Comparison of ENCODE assay signal across 8 cellular contexts in genomic region chr19:13906910-13907309, GRCh38. TPM values are rescaled to one million over a fixed set of nuclear protein-coding genes. Genes with fewer than 3 reads are reported as not detected.
DNase-seq lines count a peak whose midpoint lies in the region; ATAC-seq, FAIRE-seq and TF ChIP-seq lines count a peak whose summit lies in the region.

No MANE protein-coding gene starts in this region.

- WGBS in A549 (ENCODE audit: missing lambda C conversion rate) = 87% methylated on average over 5 of the region's 5 CpGs

- DNase-seq in A549 (ENCODE audit: low read depth in 1 of 2, low spot score in 1 of 2) = no peak
- DNase-seq in cardiac fibroblast (ENCODE audit: low read depth in 2 of 2) = no peak
- DNase-seq in anterior cingulate cortex (lab: John Stamatoyannopoulos, UW) = no peak
- DNase-seq in NCI-H1694 (lab: John Stamatoyannopoulos, UW) = no peak
- DNase-seq in GM19238 (ENCODE audit: insufficient read length, low spot score) = no peak

- ATAC-seq in A549 = no peak
- ATAC-seq in HG03025 (IDR thresholded peaks at IDR 0.05; ENCODE audit: low FRiP score, unreplicated experiment) = no peak

- CTCF ChIA-PET in A549 (lab: Yijun Ruan, JAX) = interaction anchor here (0.6 to 1.3 kb wide), 3 partner anchors 152 to 165 kb away, joined by 3 read pairs; partner anchors contain the start of gene MISP3

- POLR2A ChIA-PET in A549 (lab: Yijun Ruan, JAX) = no interaction called here

- H3K9ac ChIP-seq in HUES48 (ENCODE audit: low read depth, low read length) (0 out of 2 replicates have a peak overlapping the region, but pooled peaks have one; percentile 45), muscle layer of colon (ENCODE audit: low read length) (peak overlapping the region; percentile 41)

- TF ChIP-seq RAD21 in A549 (conservative IDR thresholded peaks at IDR 0.05 in 1 of 2, IDR thresholded peaks at IDR 0.05 in 1 of 2) = no peak

- FAIRE-seq in A549 (lab: Jason Lieb, UNC) = no peak

- H3K9me3 ChIP-seq in A549 = no peaks in the 10 kb centered on the region
- H3K9me3 ChIP-seq in HUES48 (ENCODE audit: control insufficient read depth, insufficient read depth, low read length) = no peaks in the 10 kb centered on the region
- no peaks in the 10 kb centered on the region for H3K9me3 ChIP-seq in muscle layer of colon (ENCODE audit: low read length)

- no peak for TF ChIP-seq POLR2A in A549 (IDR thresholded peaks at IDR 0.05; ENCODE audit: low read length)

- TF ChIP-seq CTCF in A549 (IDR thresholded peaks at IDR 0.05) (no peak), cardiac fibroblast (IDR thresholded peaks at IDR 0.05; ENCODE audit: low read depth, low read length) (no peak)

- TF ChIP-seq EP300 in A549 (IDR thresholded peaks at IDR 0.05) = no peak

- peak overlapping the region; percentile 83 for H3K4me2 ChIP-seq in A549

- H3K27me3 ChIP-seq in HUES48 (ENCODE audit: control insufficient read depth, insufficient read depth, low read length) (peaks cover 10% of the 10 kb centered on the region), muscle layer of colon (ENCODE audit: control insufficient read depth in 1 of 2, insufficient read depth in 2 of 2, low read length in 2 of 2) (no peaks in the 10 kb centered on the region)

- H3K36me3 ChIP-seq in HUES48 (ENCODE audit: control insufficient read depth, insufficient read depth, low read length) = peaks cover 8% of the 10 kb centered on the region
- H3K36me3 ChIP-seq in muscle layer of colon (ENCODE audit: insufficient read depth, low read length) = no peaks in the 10 kb centered on the region

- H3K4me1 ChIP-seq in A549 (peaks cover 5% of the 10 kb centered on the region; the same call in 1 of the 3 replicates), HUES48 (ENCODE audit: control insufficient read depth, insufficient read depth, low read length) (no peaks in the 10 kb centered on the region), muscle layer of colon (ENCODE audit: insufficient read depth, low read length) (peaks cover 7% of the 10 kb centered on the region)

- H3K4me3 ChIP-seq in A549 (peak overlapping the region; percentile 85), HUES48 (ENCODE audit: low read depth, low read length) (peak overlapping the region; percentile 90), cardiac fibroblast (replicated peaks in 1 of 2; ENCODE audit: low read depth in 2 of 2, low read length in 2 of 2) (peak overlapping the region; percentile 83 to 92), muscle layer of colon (ENCODE audit: low read depth in 1 of 2, low read length in 2 of 2) (peak overlapping the region; percentile 80 to 86)

- H3K27ac ChIP-seq in A549 (peak overlapping the region; percentile 84 to 91; a peak in 5 of 6 replicates), HUES48 (ENCODE audit: low read depth, low read length) (no peak overlapping the region), muscle layer of colon (ENCODE audit: low read depth, low read length) (peak overlapping the region; percentile 72)

TF ChIP-seq in A549, 52 proteins besides CTCF, POLR2A, EP300 and RAD21:
- TF ChIP-seq ATOH8 (CRISPR knock-in tag; IDR thresholded peaks at IDR 0.05; ENCODE audit: low read depth) (no peak), HOXB13 (CRISPR knock-in tag; IDR thresholded peaks at IDR 0.05; ENCODE audit: low read depth) (no peak), HES2 (IDR thresholded peaks at IDR 0.05) (no peak), FOSB (CRISPR knock-in tag; IDR thresholded peaks at IDR 0.05) (no peak), POLR2AphosphoS2 (conservative IDR thresholded peaks at IDR 0.05; ENCODE audit: low read length) (no peak), TP53 (CRISPR knock-in tag; IDR thresholded peaks at IDR 0.05) (no peak)
- TF ChIP-seq, protein P1, sequence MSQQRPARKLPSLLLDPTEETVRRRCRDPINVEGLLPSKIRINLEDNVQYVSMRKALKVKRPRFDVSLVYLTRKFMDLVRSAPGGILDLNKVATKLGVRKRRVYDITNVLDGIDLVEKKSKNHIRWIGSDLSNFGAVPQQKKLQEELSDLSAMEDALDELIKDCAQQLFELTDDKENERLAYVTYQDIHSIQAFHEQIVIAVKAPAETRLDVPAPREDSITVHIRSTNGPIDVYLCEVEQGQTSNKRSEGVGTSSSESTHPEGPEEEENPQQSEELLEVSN (IDR thresholded peaks at IDR 0.05; ENCODE audit: borderline replicate concordance, low read depth) = no peak

RNA-seq across cellular contexts. Expression of gene CC2D1A, which starts 0.9 kb away (rescaled TPM):
- polyA plus RNA-seq in A549 (2011; rRNA removed) (4.7 and 4.8 TPM in 2 replicates), A549 (2017; fragmentation: RNase III; extraction: RNeasy Plus Mini Kit Qiagen cat#74134 plus additional on column Dnase treatment) (13.9 to 15.3 TPM (median 14.0 TPM) in 3 replicates)
- polyA plus RNA-seq in A549 (2012; cell fraction: cytosol; rRNA removed) = 10.0 and 12.1 TPM in 2 replicates
- polyA plus RNA-seq in A549 (2012; cell fraction: nucleus; rRNA removed) = 28.8 and 38.8 TPM in 2 replicates
- 7.6 and 9.0 TPM in 2 replicates for polyA minus RNA-seq in A549 (2011; rRNA and poly(A)+ RNA removed)

RNA-seq across cellular contexts. Expression of gene BRME1, which starts 1.0 kb away (rescaled TPM):
- polyA plus RNA-seq in A549 (2011; rRNA removed) = 0.09 and 0.12 TPM in 2 replicates
- polyA plus RNA-seq in A549 (2012; cell fraction: cytosol; rRNA removed) = 0.21 and 0.31 TPM in 2 replicates
- 0.92 and 1.1 TPM in 2 replicates for polyA plus RNA-seq in A549 (2012; cell fraction: nucleus; rRNA removed)
- polyA plus RNA-seq in A549 (2017; fragmentation: RNase III; extraction: RNeasy Plus Mini Kit Qiagen cat#74134 plus additional on column Dnase treatment) = 1.1 to 2.3 TPM (median 1.2 TPM) in 3 replicates
- 0.29 TPM in 2 replicates for polyA minus RNA-seq in A549 (2011; rRNA and poly(A)+ RNA removed)

RNA-seq across cellular contexts. Expression of gene NANOS3, which starts 30.0 kb away (rescaled TPM):
- polyA plus RNA-seq in A549 (2011; rRNA removed) = 0.31 and 0.53 TPM in 2 replicates
- polyA plus RNA-seq in A549 (2012; cell fraction: cytosol; rRNA removed) = 0.79 and 1.8 TPM in 2 replicates
- polyA plus RNA-seq in A549 (2012; cell fraction: nucleus; rRNA removed) = 2.4 and 2.7 TPM in 2 replicates
- 0.78 to 1.2 TPM (median 1.1 TPM) in 3 replicates for polyA plus RNA-seq in A549 (2017; fragmentation: RNase III; extraction: RNeasy Plus Mini Kit Qiagen cat#74134 plus additional on column Dnase treatment)
- not detected in 2 replicates for polyA minus RNA-seq in A549 (2011; rRNA and poly(A)+ RNA removed)

RNA-seq across cellular contexts. Expression of gene PODNL1, which starts 31.3 kb away (rescaled TPM):
- polyA plus RNA-seq in A549 (2011; rRNA removed) (0.50 and 0.79 TPM in 2 replicates), A549 (2017; fragmentation: RNase III; extraction: RNeasy Plus Mini Kit Qiagen cat#74134 plus additional on column Dnase treatment) (1.1 to 1.8 TPM (median 1.3 TPM) in 3 replicates)
- 1.1 and 1.7 TPM in 2 replicates for polyA plus RNA-seq in A549 (2012; cell fraction: cytosol; rRNA removed)
- polyA plus RNA-seq in A549 (2012; cell fraction: nucleus; rRNA removed) = 0.94 and 1.7 TPM in 2 replicates
- polyA minus RNA-seq in A549 (2011; rRNA and poly(A)+ RNA removed) = 0.34 TPM in 1 of 2 replicates, not detected in the other

RNA-seq across cellular contexts. Expression of gene DCAF15, which starts 45.4 kb away (rescaled TPM):
- polyA plus RNA-seq in A549 (2011; rRNA removed) (6.9 and 10.2 TPM in 2 replicates), A549 (2017; fragmentation: RNase III; extraction: RNeasy Plus Mini Kit Qiagen cat#74134 plus additional on column Dnase treatment) (21.1 to 23.0 TPM (median 21.5 TPM) in 3 replicates)
- 31.8 and 39.5 TPM in 2 replicates for polyA plus RNA-seq in A549 (2012; cell fraction: cytosol; rRNA removed)
- 147 and 188 TPM in 2 replicates for polyA plus RNA-seq in A549 (2012; cell fraction: nucleus; rRNA removed)
- 15.1 and 17.4 TPM in 2 replicates for polyA minus RNA-seq in A549 (2011; rRNA and poly(A)+ RNA removed)
